12 cellular contexts compared by ENCODE assay signal in genomic region chr12:77720258-77720657, GRCh38.
DNase-seq lines count a peak whose midpoint lies in the region; ATAC-seq and TF ChIP-seq lines count a peak whose summit lies in the region.
"Had no signal": no experiment of that assay in that cellular context is flagged by ENCODE, and none has a peak within 500 bp of the region (broad histone marks: within the 10 kb centered on the region; RNA-seq: fewer than 3 reads in every experiment).

No MANE protein-coding gene starts in this region.

- H3K4me1 ChIP-seq in mesenchymal stem cell (ENCODE audit: control insufficient read depth, insufficient read depth, low read depth, low read length) = no peaks in the 10 kb centered on the region

- H3K4ac ChIP-seq in mesenchymal stem cell (ENCODE audit: low read depth in 1 of 2, low read length in 2 of 2) = peak overlapping the region in 1 of 2 experiments; percentile 24

- no peak overlapping the region for H2BK5ac ChIP-seq in mesenchymal stem cell (ENCODE audit: low read depth, low read length, poor library complexity, severe bottlenecking)

- no peak overlapping the region for H3K14ac ChIP-seq in mesenchymal stem cell (ENCODE audit: low read length in 2 of 2)

- no peak overlapping the region for H4K8ac ChIP-seq in mesenchymal stem cell (ENCODE audit: low read length)

- H3K36me3 ChIP-seq in WERI-Rb-1 (no peaks in the 10 kb centered on the region), mesenchymal stem cell (ENCODE audit: control insufficient read depth in 1 of 2, insufficient read depth in 2 of 2, low read depth in 1 of 2, low read length in 2 of 2) (no peaks in the 10 kb centered on the region)
- H3K36me3 ChIP-seq: esophagus muscularis mucosa had no signal

- no peak overlapping the region for H2BK12ac ChIP-seq in mesenchymal stem cell (ENCODE audit: low read length in 2 of 2)

- H3K4me3 ChIP-seq in WERI-Rb-1 (ENCODE audit: low read depth, low read length) = no peak overlapping the region
- peak overlapping the region in 1 of 2 experiments; percentile 17 for H3K4me3 ChIP-seq in mesenchymal stem cell (ENCODE audit: insufficient read depth in 1 of 2, low read depth in 1 of 2, low read length in 2 of 2)
- H3K4me3 ChIP-seq: esophagus muscularis mucosa had no signal

- no peak overlapping the region for H3K4me2 ChIP-seq in mesenchymal stem cell (ENCODE audit: low read length, poor library complexity, severe bottlenecking)

- no peak overlapping the region for H3K18ac ChIP-seq in mesenchymal stem cell (ENCODE audit: low read depth in 1 of 2, low read length in 2 of 2)

- no peak overlapping the region for H2BK120ac ChIP-seq in mesenchymal stem cell (ENCODE audit: low read depth, low read length)

- no peaks in the 10 kb centered on the region for H3K9me3 ChIP-seq in WERI-Rb-1 (ENCODE audit: severe bottlenecking)
- H3K9me3 ChIP-seq in mesenchymal stem cell (ENCODE audit: control insufficient read depth, low read length) = peaks cover 9% of the 10 kb centered on the region

- H3K23ac ChIP-seq in mesenchymal stem cell (ENCODE audit: low read length in 2 of 2) = no peak overlapping the region

- peak; percentile 57 for ATAC-seq in HG03175 (IDR thresholded peaks at IDR 0.05; ENCODE audit: unreplicated experiment)
- ATAC-seq in GM21515 (IDR thresholded peaks at IDR 0.05; ENCODE audit: unreplicated experiment) = no peak
- ATAC-seq in HG02763 (IDR thresholded peaks at IDR 0.05; ENCODE audit: unreplicated experiment) = no peak
- ATAC-seq: left colon had no signal

- H4K91ac ChIP-seq in mesenchymal stem cell (ENCODE audit: low read length) = no peak overlapping the region

- no peak overlapping the region for H2BK15ac ChIP-seq in mesenchymal stem cell (ENCODE audit: low read depth, poor library complexity, severe bottlenecking)

- DNase-seq in COLO829 (ENCODE audit: low spot score) (peak; percentile 4), WERI-Rb-1 (no peak), mesenchymal stem cell (no peak), NCI-H128 (lab: John Stamatoyannopoulos, UW; ENCODE audit: unreplicated experiment) (no peak), amygdala (lab: John Stamatoyannopoulos, UW) (no peak)
- DNase-seq: DND-41, Karpas-422, left colon had no signal

- 71% methylated on average over 1 of the region's 2 CpGs for WGBS in mesenchymal stem cell

- no peak overlapping the region for H2AK5ac ChIP-seq in mesenchymal stem cell (ENCODE audit: low read length, severe bottlenecking)

- peak overlapping the region; percentile 50 for H3K9ac ChIP-seq in mesenchymal stem cell (ENCODE audit: low read length)

- H3K27me3 ChIP-seq in WERI-Rb-1 (ENCODE audit: insufficient read depth, low read depth, severe bottlenecking) = no peaks in the 10 kb centered on the region
- no peaks in the 10 kb centered on the region for H3K27me3 ChIP-seq in mesenchymal stem cell (ENCODE audit: control insufficient read depth in 1 of 2, insufficient read depth in 1 of 2, low read length in 2 of 2)
- H3K27me3 ChIP-seq: esophagus muscularis mucosa had no signal

- peak; percentile 38; the same call in 1 of the 2 replicates for TF ChIP-seq CTCF in WERI-Rb-1 (IDR thresholded peaks at IDR 0.05; ENCODE audit: low read depth, low read length)

- no peak overlapping the region for H2AFZ ChIP-seq in mesenchymal stem cell (ENCODE audit: low read depth, low read length)

- no peak overlapping the region for H3K27ac ChIP-seq in WERI-Rb-1
- no peak overlapping the region for H3K27ac ChIP-seq in mesenchymal stem cell (ENCODE audit: low read length, poor library complexity, severe bottlenecking)
- H3K27ac ChIP-seq: esophagus muscularis mucosa had no signal

- no peaks in the 10 kb centered on the region for H3K79me1 ChIP-seq in mesenchymal stem cell (replicated peaks; ENCODE audit: low read length, poor library complexity, severe bottlenecking)
